ENCODE assay signal across 27 cellular contexts in the genomic region with DNA sequence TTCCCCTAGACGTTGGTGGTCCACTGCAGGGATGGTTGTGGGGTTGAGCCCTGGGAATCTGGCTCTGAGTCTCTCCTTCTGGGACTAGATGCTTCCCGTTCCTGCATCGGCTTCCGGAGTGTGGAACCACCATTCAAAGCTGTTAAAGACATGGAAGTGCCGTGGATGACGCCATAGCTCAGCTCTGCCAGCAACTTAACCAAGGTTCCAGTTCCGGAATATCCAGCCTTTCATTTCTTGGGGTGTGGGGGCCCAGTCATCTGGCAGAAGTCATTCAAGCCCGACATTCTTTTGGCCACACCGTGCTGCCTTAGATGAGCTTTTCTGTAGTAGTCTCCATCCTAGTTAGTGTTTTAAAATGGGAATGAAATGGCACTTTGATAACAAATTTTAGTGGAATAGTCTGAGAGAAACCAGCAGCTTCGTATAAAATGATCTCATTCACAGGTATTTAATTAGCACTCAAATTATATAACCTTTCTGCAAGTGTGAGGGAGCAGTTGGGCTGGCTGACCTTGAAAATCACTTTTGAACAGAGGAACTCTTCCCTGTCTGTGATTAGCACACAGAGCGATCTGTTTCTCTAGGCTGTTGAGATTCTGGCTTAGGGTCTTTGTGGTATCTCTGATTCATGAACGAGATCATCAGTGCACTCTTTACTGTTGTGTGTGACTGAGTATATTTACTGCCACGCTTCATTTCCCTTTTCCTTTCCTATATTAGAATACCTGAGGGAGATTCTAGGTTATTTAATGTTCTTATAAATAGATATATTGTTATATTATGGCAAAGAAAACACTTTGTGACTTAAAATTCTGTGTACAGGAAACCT. TPM values are rescaled to one million over a fixed set of nuclear protein-coding genes. Genes with fewer than 3 reads are reported as not detected.
DNase-seq lines count a peak whose midpoint lies in the region; ATAC-seq and TF ChIP-seq lines count a peak whose summit lies in the region.
"Had no signal": no experiment of that assay in that cellular context is flagged by ENCODE, and none has a peak within 500 bp of the region (broad histone marks: within the 10 kb centered on the region; RNA-seq: fewer than 3 reads in every experiment).

No MANE protein-coding gene starts in this region.

- ATAC-seq in foreskin keratinocyte = peak; percentile 61
- ATAC-seq in HG02938 (IDR thresholded peaks at IDR 0.05; ENCODE audit: unreplicated experiment) = no peak
- no peak for ATAC-seq in GM19351 (IDR thresholded peaks at IDR 0.05; ENCODE audit: unreplicated experiment)
- ATAC-seq: A549 had no signal

- H3K27me3 Mint-ChIP-seq in MCF 10A (ENCODE audit: insufficient read depth, unreplicated experiment) = no peaks in the 10 kb centered on the region
- H3K27me3 Mint-ChIP-seq: activated naive CD4-positive, alpha-beta T cell treated with anti-CD3 and anti-CD28 coated beads, Interleukin-2, amount 50 U/mL, for 24 hours had no signal

- TF ChIP-seq CTCF in MCF 10A (IDR thresholded peaks at IDR 0.05; ENCODE audit: unreplicated experiment) = no peak
- no peak for TF ChIP-seq CTCF in breast epithelium (IDR thresholded peaks at IDR 0.05)
- TF ChIP-seq CTCF in foreskin keratinocyte (conservative IDR thresholded peaks at IDR 0.05) = no peak
- no peak for TF ChIP-seq CTCF in neutrophil (IDR thresholded peaks at IDR 0.05)

- H3K36me3 Mint-ChIP-seq in MCF 10A (ENCODE audit: insufficient read depth, unreplicated experiment) = peaks cover 12% of the 10 kb centered on the region

- BruUV-seq in MCF 10A (replicated peaks; lab: Mats Ljungman, UMichigan) = no TSS peak

- H3K9me3 ChIP-seq in breast epithelium = no peaks in the 10 kb centered on the region
- no peaks in the 10 kb centered on the region for H3K9me3 ChIP-seq in neutrophil
- H3K9me3 ChIP-seq: A549, BE2C, thoracic aorta, vagina had no signal

- no peaks in the 10 kb centered on the region for H3K4me1 ChIP-seq in breast epithelium
- H3K4me1 ChIP-seq in foreskin keratinocyte = peaks cover 7% of the 10 kb centered on the region
- peaks cover 95% of the 10 kb centered on the region in 2 experiments for H3K4me1 ChIP-seq in neutrophil (ENCODE audit: control insufficient read depth in 1 of 2, insufficient read depth in 1 of 2, low read depth in 1 of 2, low read length in 1 of 2)

- intact Hi-C loops in MCF 10A (cut with micrococcal nuclease) = no loop called here
- intact Hi-C loops in breast epithelium (cut with DNase I; ENCODE audit: low total_unique reads) = no loop called here

- peaks cover 32% of the 10 kb centered on the region for H3K4me1 Mint-ChIP-seq in MCF 10A (ENCODE audit: insufficient read depth, unreplicated experiment)

- H3K4me3 ChIP-seq in breast epithelium (no peak overlapping the region), neutrophil (ENCODE audit: low read depth in 1 of 2, low read length in 1 of 2) (peak overlapping the region; percentile 44 to 47)
- H3K4me3 ChIP-seq: A549, thoracic aorta, vagina had no signal

- H3K36me3 ChIP-seq in breast epithelium = no peaks in the 10 kb centered on the region
- H3K36me3 ChIP-seq in neutrophil = no peaks in the 10 kb centered on the region
- H3K36me3 ChIP-seq: BE2C, thoracic aorta, vagina had no signal

- DNase-seq in MCF 10A (ENCODE audit: unreplicated experiment) = no peak
- no peak for DNase-seq in breast epithelium (ENCODE audit: low spot score in 2 of 2)
- DNase-seq in M059J (ENCODE audit: low read depth) = peak; percentile 16
- no peak for DNase-seq in foreskin keratinocyte
- DNase-seq in activated naive CD4-positive, alpha-beta T cell (lab: John Stamatoyannopoulos, UW) = no peak
- DNase-seq: activated CD4-positive, alpha-beta T cell treated with anti-CD3 and anti-CD28 coated beads, Interleukin-2, amount 50 U/mL, for 1 hour; aorta; BE2C; COR-L47; glutamatergic neuron; KBM-7; left cardiac atrium; NCI-H1436 treated with DMSO at 0.1 percent for 48 hours; NCI-H510A treated with DMSO at 0.1 percent for 48 hours; retina; stimulated activated CD4-positive, alpha-beta T cell treated with anti-CD3 and anti-CD28 coated beads, Interleukin-12 subunit alpha, Interleukin-12 subunit beta, amount 100 ng/mL, for 4 hours; stimulated activated CD4-positive, alpha-beta T cell treated with anti-CD3 and anti-CD28 coated beads, Interleukin-4, amount 100 ng/mL, for 24 hours; stimulated activated naive CD4-positive, alpha-beta T cell treated with Interleukin-2 at 50 U/mL for 16 hours; T-helper 2 cell had no signal

- CTCF ChIA-PET in MCF 10A (lab: Yijun Ruan, JAX) = interaction anchor here (0.6 kb wide), 1 partner anchor 17 kb away, joined by 3 read pairs; no protein-coding TSS in a partner anchor

- no peak for TF ChIP-seq POLR2A in breast epithelium (IDR thresholded peaks at IDR 0.05)

- H3K27ac ChIP-seq in breast epithelium (no peak overlapping the region), foreskin keratinocyte (no peak overlapping the region), neutrophil (peak overlapping the region; percentile 84)
- H3K27ac ChIP-seq: A549, thoracic aorta, vagina had no signal

- POLR2A ChIA-PET in MCF 10A (lab: Yijun Ruan, JAX) = no interaction called here

- H3K9me3 Mint-ChIP-seq in MCF 10A (ENCODE audit: unreplicated experiment) = no peaks in the 10 kb centered on the region
- H3K9me3 Mint-ChIP-seq: activated naive CD4-positive, alpha-beta T cell treated with anti-CD3 and anti-CD28 coated beads, Interleukin-2, amount 50 U/mL, for 24 hours; memory B cell had no signal

- H3K27ac Mint-ChIP-seq in MCF 10A (ENCODE audit: low read depth, unreplicated experiment) = peak overlapping the region; percentile 9
- H3K27ac Mint-ChIP-seq: activated naive CD4-positive, alpha-beta T cell treated with anti-CD3 and anti-CD28 coated beads, Interleukin-2, amount 50 U/mL, for 24 hours; memory B cell had no signal

- no peak overlapping the region for H3K4me3 Mint-ChIP-seq in MCF 10A (ENCODE audit: unreplicated experiment)
- H3K4me3 Mint-ChIP-seq: activated naive CD4-positive, alpha-beta T cell treated with anti-CD3 and anti-CD28 coated beads, Interleukin-2, amount 50 U/mL, for 24 hours; memory B cell had no signal

- H3K27me3 ChIP-seq in breast epithelium (no peaks in the 10 kb centered on the region), foreskin keratinocyte (no peaks in the 10 kb centered on the region), neutrophil (no peaks in the 10 kb centered on the region)
- H3K27me3 ChIP-seq: BE2C, vagina had no signal

RNA-seq across cellular contexts. Expression of gene LMTK2, which starts 19.9 kb away (rescaled TPM):
- total RNA-seq in MCF 10A (2022) (16.8 and 21.6 TPM in 2 replicates), breast epithelium (10 to 100 TPM in 2 of 3 donors, 1 to 10 TPM in 1; 9.4 to 16.7 (median 14.1) TPM), foreskin keratinocyte (13.8 and 14.2 TPM in 2 replicates)
- total RNA-seq in M059J (2014; rRNA removed; shearing (Covaris generic)) = 7.7 and 10.9 TPM in 2 replicates
- polyA plus RNA-seq in foreskin keratinocyte = 2.2 and 2.7 TPM in 2 replicates

Comparison
In these comparisons a context has a peak if more than half of its experiments do, and no peak if none do; other contexts are left out.
1. H3K4me3 ChIP-seq: peak in neutrophil (2 of 2); none in breast epithelium (0 of 3).